1 cellular context compared by ENCODE assay signal in genomic region chr1:86466986-86467385, GRCh38.
TF ChIP-seq lines count a peak whose summit lies in the region.

No MANE protein-coding gene starts in this region.

TF ChIP-seq in K562, 482 proteins besides CTCF, POLR2A, EP300 and RAD21 (continued from another document):
- TF ChIP-seq HSF4 (CRISPR knock-in tag; IDR thresholded peaks at IDR 0.05; ENCODE audit: borderline replicate concordance) = no peak
- no peak for TF ChIP-seq SMAD3 (CRISPR knock-in tag; conservative IDR thresholded peaks at IDR 0.05)
- TF ChIP-seq CSDE1 (IDR thresholded peaks at IDR 0.05) = no peak
- TF ChIP-seq RNF219 (CRISPR knock-in tag; IDR thresholded peaks at IDR 0.05) = no peak
- TF ChIP-seq PATZ1 (CRISPR knock-in tag; IDR thresholded peaks at IDR 0.05; ENCODE audit: borderline replicate concordance) = no peak
- TF ChIP-seq SRSF9 (IDR thresholded peaks at IDR 0.05; ENCODE audit: borderline replicate concordance, low read depth, low read length) = no peak
- no peak for TF ChIP-seq TAF15 (IDR thresholded peaks at IDR 0.05; ENCODE audit: low read depth, low read length)
- TF ChIP-seq NONO (IDR thresholded peaks at IDR 0.05; ENCODE audit: low read depth in 2 of 2, low read length in 1 of 2) = no peak
- TF ChIP-seq ZBTB40 (IDR thresholded peaks at IDR 0.05) = no peak
- TF ChIP-seq ZBTB40 (CRISPR knock-in tag; IDR thresholded peaks at IDR 0.05) = no peak
- no peak for TF ChIP-seq ZNF589 (CRISPR knock-in tag; IDR thresholded peaks at IDR 0.05; ENCODE audit: low read depth)
- no peak for TF ChIP-seq TBL1XR1 (IDR thresholded peaks at IDR 0.05; ENCODE audit: low read length in 2 of 2)
